Comparison of ENCODE assay signal across 1 cellular context in the genomic region with DNA sequence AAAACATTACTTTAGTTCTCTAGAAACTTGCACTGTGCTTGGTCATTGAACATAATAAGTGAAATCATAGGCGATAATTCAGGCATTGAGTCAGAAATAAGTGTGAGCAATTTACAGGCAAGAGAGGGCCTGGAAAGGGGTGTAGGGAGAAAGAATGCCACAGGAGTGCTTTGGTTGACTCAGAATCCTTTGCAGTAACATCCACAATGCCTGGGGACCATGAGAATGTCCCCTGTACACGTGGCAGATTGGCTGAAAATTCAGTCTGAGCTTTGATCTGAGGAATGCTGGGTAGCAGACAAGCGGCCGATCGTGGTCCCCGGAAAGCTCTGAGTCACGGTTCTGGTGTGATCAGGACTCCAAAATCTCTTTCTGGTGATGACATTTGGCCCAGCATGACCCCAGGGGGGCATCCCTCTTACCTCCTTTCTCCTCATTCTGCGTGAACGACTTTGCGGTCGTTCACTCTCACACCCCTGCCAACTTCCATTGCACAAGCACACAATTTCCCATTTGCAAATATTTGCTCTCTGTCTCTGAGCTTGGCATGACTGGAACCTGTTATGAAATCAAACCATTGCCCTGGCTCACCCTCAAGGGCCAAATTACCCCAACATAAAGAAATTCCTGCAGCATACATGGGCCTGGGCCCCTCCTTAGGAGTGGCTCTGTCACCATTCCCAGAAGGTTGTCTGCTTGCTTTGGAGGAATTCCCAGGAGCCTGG.
TF ChIP-seq lines count a peak whose summit lies in the region.

No MANE protein-coding gene starts in this region.

TF ChIP-seq in HepG2, 621 proteins besides CTCF, POLR2A, EP300 and RAD21 (continued from another document and continues in another):
- TF ChIP-seq, protein P1, sequence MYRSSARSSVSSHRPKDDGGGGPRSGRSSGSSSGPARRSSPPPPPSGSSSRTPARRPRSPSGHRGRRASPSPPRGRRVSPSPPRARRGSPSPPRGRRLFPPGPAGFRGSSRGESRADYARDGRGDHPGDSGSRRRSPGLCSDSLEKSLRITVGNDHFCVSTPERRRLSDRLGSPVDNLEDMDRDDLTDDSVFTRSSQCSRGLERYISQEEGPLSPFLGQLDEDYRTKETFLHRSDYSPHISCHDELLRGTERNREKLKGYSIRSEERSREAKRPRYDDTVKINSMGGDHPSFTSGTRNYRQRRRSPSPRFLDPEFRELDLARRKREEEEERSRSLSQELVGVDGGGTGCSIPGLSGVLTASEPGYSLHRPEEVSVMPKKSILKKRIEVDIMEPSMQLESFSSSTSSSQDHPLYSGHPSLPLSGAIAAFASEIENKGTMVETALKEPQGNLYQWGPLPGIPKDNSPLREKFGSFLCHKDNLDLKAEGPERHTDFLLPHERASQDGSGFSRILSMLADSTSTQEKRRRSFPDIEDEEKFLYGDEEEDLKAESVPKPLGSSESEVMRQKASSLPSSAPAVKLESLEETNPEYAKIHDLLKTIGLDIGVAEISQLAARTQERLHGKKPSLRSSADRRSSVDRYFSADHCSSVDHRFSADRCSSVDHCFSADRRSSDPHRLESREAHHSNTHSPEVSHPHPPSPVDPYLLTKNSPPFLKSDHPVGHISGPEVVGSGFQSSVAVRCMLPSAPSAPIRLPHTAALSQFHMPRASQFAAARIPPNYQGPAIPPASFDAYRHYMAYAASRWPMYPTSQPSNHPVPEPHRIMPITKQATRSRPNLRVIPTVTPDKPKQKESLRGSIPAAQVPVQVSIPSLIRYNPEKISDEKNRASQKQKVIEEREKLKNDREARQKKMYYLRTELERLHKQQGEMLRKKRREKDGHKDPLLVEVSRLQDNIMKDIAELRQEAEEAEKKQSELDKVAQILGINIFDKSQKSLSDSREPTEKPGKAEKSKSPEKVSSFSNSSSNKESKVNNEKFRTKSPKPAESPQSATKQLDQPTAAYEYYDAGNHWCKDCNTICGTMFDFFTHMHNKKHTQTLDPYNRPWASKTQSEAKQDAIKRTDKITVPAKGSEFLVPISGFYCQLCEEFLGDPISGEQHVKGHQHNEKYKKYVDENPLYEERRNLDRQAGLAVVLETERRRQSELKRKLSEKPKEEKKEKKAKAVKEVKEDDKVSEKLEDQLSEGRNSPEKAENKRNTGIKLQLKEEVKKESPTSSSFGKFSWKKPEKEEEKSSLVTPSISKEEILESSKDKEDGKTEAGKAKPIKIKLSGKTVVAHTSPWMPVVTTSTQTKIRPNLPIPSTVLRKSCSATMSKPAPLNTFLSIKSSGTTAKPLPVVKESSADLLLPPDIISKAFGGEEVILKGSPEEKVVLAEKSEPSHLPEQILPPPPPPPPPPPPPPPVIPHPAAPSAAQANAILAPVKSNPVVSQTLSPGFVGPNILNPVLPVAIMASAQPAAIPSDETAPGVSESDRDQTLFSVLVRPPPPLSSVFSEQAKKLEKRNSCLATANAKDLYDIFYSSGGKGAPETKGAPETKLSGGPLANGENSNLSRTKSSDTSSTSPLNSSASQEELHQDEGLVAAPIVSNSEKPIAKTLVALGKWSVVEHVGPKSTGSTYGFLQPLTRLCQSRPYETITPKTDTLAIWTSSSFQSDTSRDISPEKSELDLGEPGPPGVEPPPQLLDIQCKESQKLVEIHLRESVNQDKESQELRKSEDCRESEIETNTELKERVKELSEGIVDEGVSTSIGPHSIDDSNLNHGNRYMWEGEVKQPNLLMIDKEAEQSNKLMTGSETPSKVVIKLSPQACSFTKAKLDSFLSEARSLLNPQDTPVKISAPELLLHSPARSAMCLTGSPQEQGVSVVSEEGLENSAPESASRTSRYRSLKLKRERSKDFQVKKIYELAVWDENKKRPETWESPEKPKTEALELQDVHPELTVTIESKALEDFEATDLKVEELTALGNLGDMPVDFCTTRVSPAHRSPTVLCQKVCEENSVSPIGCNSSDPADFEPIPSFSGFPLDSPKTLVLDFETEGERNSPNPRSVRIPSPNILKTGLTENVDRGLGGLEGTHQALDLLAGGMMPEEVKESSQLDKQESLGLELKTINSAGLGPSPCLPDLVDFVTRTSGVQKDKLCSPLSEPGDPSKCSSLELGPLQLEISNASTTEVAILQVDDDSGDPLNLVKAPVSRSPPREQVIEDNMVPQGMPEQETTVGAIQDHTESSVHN (CRISPR knock-in tag; IDR thresholded peaks at IDR 0.05), result peak; percentile 79
- TF ChIP-seq ZNF652 (CRISPR knock-in tag; IDR thresholded peaks at IDR 0.05; ENCODE audit: borderline replicate concordance, low read depth) (0 out of 2 replicates have a peak, but pooled peaks have one; percentile 37), ZKSCAN1 (IDR thresholded peaks at IDR 0.05; ENCODE audit: low read length) (peak; percentile 22; the same call in 1 of the 2 replicates), ESRRA (CRISPR knock-in tag; IDR thresholded peaks at IDR 0.05; ENCODE audit: low read depth) (no peak), ZNF121 (CRISPR knock-in tag; IDR thresholded peaks at IDR 0.05) (peak; percentile 11; the same call in 1 of the 2 replicates)
- TF ChIP-seq, protein P2, sequence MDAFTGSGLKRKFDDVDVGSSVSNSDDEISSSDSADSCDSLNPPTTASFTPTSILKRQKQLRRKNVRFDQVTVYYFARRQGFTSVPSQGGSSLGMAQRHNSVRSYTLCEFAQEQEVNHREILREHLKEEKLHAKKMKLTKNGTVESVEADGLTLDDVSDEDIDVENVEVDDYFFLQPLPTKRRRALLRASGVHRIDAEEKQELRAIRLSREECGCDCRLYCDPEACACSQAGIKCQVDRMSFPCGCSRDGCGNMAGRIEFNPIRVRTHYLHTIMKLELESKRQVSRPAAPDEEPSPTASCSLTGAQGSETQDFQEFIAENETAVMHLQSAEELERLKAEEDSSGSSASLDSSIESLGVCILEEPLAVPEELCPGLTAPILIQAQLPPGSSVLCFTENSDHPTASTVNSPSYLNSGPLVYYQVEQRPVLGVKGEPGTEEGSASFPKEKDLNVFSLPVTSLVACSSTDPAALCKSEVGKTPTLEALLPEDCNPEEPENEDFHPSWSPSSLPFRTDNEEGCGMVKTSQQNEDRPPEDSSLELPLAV (CRISPR knock-in tag; conservative IDR thresholded peaks at IDR 0.05; ENCODE audit: low read depth), result no peak
- TF ChIP-seq, protein P3, sequence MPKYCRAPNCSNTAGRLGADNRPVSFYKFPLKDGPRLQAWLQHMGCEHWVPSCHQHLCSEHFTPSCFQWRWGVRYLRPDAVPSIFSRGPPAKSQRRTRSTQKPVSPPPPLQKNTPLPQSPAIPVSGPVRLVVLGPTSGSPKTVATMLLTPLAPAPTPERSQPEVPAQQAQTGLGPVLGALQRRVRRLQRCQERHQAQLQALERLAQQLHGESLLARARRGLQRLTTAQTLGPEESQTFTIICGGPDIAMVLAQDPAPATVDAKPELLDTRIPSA (CRISPR knock-in tag; IDR thresholded peaks at IDR 0.05; ENCODE audit: borderline replicate concordance), result no peak
- TF ChIP-seq, protein P4, sequence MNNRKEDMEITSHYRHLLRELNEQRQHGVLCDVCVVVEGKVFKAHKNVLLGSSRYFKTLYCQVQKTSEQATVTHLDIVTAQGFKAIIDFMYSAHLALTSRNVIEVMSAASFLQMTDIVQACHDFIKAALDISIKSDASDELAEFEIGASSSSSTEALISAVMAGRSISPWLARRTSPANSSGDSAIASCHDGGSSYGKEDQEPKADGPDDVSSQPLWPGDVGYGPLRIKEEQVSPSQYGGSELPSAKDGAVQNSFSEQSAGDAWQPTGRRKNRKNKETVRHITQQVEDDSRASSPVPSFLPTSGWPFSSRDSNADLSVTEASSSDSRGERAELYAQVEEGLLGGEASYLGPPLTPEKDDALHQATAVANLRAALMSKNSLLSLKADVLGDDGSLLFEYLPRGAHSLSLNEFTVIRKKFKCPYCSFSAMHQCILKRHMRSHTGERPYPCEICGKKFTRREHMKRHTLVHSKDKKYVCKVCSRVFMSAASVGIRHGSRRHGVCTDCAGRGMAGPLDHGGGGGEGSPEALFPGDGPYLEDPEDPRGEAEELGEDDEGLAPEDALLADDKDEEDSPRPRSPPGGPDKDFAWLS (CRISPR knock-in tag; IDR thresholded peaks at IDR 0.05; ENCODE audit: borderline replicate concordance), result peak; percentile 59; the same call in 1 of the 2 replicates
- TF ChIP-seq, protein P5, sequence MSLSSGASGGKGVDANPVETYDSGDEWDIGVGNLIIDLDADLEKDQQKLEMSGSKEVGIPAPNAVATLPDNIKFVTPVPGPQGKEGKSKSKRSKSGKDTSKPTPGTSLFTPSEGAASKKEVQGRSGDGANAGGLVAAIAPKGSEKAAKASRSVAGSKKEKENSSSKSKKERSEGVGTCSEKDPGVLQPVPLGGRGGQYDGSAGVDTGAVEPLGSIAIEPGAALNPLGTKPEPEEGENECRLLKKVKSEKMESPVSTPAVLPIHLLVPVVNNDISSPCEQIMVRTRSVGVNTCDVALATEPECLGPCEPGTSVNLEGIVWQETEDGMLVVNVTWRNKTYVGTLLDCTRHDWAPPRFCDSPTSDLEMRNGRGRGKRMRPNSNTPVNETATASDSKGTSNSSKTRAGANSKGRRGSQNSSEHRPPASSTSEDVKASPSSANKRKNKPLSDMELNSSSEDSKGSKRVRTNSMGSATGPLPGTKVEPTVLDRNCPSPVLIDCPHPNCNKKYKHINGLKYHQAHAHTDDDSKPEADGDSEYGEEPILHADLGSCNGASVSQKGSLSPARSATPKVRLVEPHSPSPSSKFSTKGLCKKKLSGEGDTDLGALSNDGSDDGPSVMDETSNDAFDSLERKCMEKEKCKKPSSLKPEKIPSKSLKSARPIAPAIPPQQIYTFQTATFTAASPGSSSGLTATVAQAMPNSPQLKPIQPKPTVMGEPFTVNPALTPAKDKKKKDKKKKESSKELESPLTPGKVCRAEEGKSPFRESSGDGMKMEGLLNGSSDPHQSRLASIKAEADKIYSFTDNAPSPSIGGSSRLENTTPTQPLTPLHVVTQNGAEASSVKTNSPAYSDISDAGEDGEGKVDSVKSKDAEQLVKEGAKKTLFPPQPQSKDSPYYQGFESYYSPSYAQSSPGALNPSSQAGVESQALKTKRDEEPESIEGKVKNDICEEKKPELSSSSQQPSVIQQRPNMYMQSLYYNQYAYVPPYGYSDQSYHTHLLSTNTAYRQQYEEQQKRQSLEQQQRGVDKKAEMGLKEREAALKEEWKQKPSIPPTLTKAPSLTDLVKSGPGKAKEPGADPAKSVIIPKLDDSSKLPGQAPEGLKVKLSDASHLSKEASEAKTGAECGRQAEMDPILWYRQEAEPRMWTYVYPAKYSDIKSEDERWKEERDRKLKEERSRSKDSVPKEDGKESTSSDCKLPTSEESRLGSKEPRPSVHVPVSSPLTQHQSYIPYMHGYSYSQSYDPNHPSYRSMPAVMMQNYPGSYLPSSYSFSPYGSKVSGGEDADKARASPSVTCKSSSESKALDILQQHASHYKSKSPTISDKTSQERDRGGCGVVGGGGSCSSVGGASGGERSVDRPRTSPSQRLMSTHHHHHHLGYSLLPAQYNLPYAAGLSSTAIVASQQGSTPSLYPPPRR (CRISPR knock-in tag; IDR thresholded peaks at IDR 0.05; ENCODE audit: borderline replicate concordance), result peak; percentile 86
- TF ChIP-seq, protein P6, sequence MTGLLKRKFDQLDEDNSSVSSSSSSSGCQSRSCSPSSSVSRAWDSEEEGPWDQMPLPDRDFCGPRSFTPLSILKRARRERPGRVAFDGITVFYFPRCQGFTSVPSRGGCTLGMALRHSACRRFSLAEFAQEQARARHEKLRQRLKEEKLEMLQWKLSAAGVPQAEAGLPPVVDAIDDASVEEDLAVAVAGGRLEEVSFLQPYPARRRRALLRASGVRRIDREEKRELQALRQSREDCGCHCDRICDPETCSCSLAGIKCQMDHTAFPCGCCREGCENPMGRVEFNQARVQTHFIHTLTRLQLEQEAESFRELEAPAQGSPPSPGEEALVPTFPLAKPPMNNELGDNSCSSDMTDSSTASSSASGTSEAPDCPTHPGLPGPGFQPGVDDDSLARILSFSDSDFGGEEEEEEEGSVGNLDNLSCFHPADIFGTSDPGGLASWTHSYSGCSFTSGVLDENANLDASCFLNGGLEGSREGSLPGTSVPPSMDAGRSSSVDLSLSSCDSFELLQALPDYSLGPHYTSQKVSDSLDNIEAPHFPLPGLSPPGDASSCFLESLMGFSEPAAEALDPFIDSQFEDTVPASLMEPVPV (CRISPR knock-in tag; IDR thresholded peaks at IDR 0.05), result peak; percentile 92
- TF ChIP-seq, protein P7, sequence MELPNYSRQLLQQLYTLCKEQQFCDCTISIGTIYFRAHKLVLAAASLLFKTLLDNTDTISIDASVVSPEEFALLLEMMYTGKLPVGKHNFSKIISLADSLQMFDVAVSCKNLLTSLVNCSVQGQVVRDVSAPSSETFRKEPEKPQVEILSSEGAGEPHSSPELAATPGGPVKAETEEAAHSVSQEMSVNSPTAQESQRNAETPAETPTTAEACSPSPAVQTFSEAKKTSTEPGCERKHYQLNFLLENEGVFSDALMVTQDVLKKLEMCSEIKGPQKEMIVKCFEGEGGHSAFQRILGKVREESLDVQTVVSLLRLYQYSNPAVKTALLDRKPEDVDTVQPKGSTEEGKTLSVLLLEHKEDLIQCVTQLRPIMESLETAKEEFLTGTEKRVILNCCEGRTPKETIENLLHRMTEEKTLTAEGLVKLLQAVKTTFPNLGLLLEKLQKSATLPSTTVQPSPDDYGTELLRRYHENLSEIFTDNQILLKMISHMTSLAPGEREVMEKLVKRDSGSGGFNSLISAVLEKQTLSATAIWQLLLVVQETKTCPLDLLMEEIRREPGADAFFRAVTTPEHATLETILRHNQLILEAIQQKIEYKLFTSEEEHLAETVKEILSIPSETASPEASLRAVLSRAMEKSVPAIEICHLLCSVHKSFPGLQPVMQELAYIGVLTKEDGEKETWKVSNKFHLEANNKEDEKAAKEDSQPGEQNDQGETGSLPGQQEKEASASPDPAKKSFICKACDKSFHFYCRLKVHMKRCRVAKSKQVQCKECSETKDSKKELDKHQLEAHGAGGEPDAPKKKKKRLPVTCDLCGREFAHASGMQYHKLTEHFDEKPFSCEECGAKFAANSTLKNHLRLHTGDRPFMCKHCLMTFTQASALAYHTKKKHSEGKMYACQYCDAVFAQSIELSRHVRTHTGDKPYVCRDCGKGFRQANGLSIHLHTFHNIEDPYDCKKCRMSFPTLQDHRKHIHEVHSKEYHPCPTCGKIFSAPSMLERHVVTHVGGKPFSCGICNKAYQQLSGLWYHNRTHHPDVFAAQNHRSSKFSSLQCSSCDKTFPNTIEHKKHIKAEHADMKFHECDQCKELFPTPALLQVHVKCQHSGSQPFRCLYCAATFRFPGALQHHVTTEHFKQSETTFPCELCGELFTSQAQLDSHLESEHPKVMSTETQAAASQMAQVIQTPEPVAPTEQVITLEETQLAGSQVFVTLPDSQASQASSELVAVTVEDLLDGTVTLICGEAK (IDR thresholded peaks at IDR 0.05), result no peak
- TF ChIP-seq, protein P7 (CRISPR knock-in tag; IDR thresholded peaks at IDR 0.05), result no peak; the same call in 1 of the 2 replicates
